16 cellular contexts compared by ENCODE assay signal in the genomic region with DNA sequence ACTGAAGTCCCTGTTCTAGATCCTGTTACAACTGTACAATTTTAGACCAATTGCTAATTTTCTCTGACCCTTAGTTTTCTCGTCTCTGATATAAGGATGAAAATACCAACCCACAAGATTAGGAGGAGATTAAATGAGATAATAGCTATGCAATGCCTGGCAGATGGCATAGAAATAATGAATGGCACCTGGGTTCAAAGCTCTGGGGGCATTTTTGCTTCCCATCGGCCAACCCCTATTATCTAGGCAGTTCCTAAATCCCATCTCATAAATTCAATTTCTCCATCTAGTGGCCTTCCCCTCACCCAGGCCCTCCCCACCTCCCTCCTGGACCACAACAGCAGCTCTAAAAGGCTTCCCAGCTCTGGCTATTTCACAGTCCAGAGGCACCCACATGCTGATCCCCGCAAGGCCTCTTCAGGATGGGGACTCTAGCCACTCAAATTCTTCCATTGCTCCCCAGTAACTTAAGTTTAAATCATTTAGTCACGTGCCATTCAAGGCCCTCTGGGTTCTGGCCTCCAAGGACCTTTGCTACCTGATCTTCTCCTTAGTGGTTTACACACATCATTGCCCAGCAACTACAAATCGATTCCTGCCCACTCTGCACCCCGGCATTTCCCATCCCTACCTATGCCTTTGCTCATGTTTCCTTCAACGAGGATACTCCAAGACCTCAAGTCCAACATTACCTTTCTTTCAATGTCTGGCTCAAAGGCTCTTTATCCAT.
DNase-seq lines count a peak whose midpoint lies in the region; ATAC-seq and TF ChIP-seq lines count a peak whose summit lies in the region.
"Had no signal": no experiment of that assay in that cellular context is flagged by ENCODE, and none has a peak within 500 bp of the region (broad histone marks: within the 10 kb centered on the region; RNA-seq: fewer than 3 reads in every experiment).

No MANE protein-coding gene starts in this region.

- ATAC-seq in right cardiac atrium: no peak
- ATAC-seq in heart left ventricle: no peak
- ATAC-seq in GM21619 (IDR thresholded peaks at IDR 0.05; ENCODE audit: unreplicated experiment): no peak

- H3K9me3 Mint-ChIP-seq in activated CD4-positive, alpha-beta memory T cell treated with anti-CD3 and anti-CD28 coated beads for 36 hours: no peaks in the 10 kb centered on the region

- H3K4me3 ChIP-seq in right cardiac atrium (ENCODE audit: low read length): no peak overlapping the region
- no peak overlapping the region for H3K4me3 ChIP-seq in heart left ventricle
- no peak overlapping the region for H3K4me3 ChIP-seq in uterus
- H3K4me3 ChIP-seq: BLaER1, cardiac muscle cell, ovary, smooth muscle cell had no signal

- H3K27ac ChIP-seq in right cardiac atrium (ENCODE audit: low read length) (peak overlapping the region; percentile 38), heart left ventricle (peak overlapping the region in 1 of 12 donors; percentile 7), epithelial cell of prostate (peak overlapping the region; percentile 88), uterus (peak overlapping the region; percentile 28 to 50)
- H3K27ac ChIP-seq: BLaER1, cardiac muscle cell, ovary had no signal

- POLR2A ChIA-PET in activated CD4-positive, alpha-beta memory T cell treated with anti-CD3 and anti-CD28 coated beads for 36 hours (lab: Charles Lee): interaction anchor here (0.6 to 7.9 kb wide), 4 partner anchors 17 to 165 kb away, joined by 3 to 200 read pairs (median 22); no protein-coding TSS in a partner anchor

- H3K9me3 ChIP-seq in right cardiac atrium (ENCODE audit: control insufficient read depth, low read length): no peaks in the 10 kb centered on the region
- H3K9me3 ChIP-seq in heart left ventricle: no peaks in the 10 kb centered on the region
- H3K9me3 ChIP-seq in uterus: no peaks in the 10 kb centered on the region
- H3K9me3 ChIP-seq: BLaER1, ovary had no signal

- H3K4me1 Mint-ChIP-seq in activated CD4-positive, alpha-beta memory T cell treated with anti-CD3 and anti-CD28 coated beads for 36 hours (ENCODE audit: low read depth): peaks cover 90% of the 10 kb centered on the region

- H3K27me3 ChIP-seq in right cardiac atrium (ENCODE audit: control insufficient read depth, insufficient read depth): no peaks in the 10 kb centered on the region
- H3K27me3 ChIP-seq in heart left ventricle: no peaks in the 10 kb centered on the region
- no peaks in the 10 kb centered on the region for H3K27me3 ChIP-seq in uterus
- H3K27me3 ChIP-seq: BLaER1, cardiac muscle cell, ovary had no signal

- 82% methylated on average over 7 of the region's 7 CpGs for WGBS in right cardiac atrium
- 83 to 95% (median 88%) methylated on average over 7 of the region's 7 CpGs for WGBS in heart left ventricle, 4 donors

- TF ChIP-seq CTCF in heart left ventricle (IDR thresholded peaks at IDR 0.05): no peak
- TF ChIP-seq CTCF in uterus (IDR thresholded peaks at IDR 0.05): no peak

- CTCF ChIA-PET in activated CD4-positive, alpha-beta memory T cell treated with anti-CD3 and anti-CD28 coated beads for 36 hours (lab: Charles Lee): interaction anchor here (0.9 to 1.6 kb wide), 3 partner anchors 39 to 104 kb away, joined by 3 to 9 read pairs (median 4); no protein-coding TSS in a partner anchor

- H3K4me3 Mint-ChIP-seq in activated CD4-positive, alpha-beta memory T cell treated with anti-CD3 and anti-CD28 coated beads for 36 hours: peak overlapping the region; percentile 28

- intact Hi-C loops in right cardiac atrium (cut with DNase I): no loop called here
- intact Hi-C loops in heart left ventricle (cut with DNase I): no loop called here
- intact Hi-C loops in activated CD4-positive, alpha-beta memory T cell treated with anti-CD3 and anti-CD28 coated beads for 36 hours (cut with micrococcal nuclease): no loop called here
- intact Hi-C loops in uterus (cut with DNase I; ENCODE audit: low total_unique reads): no loop called here

- H3K27me3 Mint-ChIP-seq in activated CD4-positive, alpha-beta memory T cell treated with anti-CD3 and anti-CD28 coated beads for 36 hours: no peaks in the 10 kb centered on the region

- H3K27ac Mint-ChIP-seq in activated CD4-positive, alpha-beta memory T cell treated with anti-CD3 and anti-CD28 coated beads for 36 hours: peak overlapping the region; percentile 81

- H3K4me1 ChIP-seq in right cardiac atrium (ENCODE audit: control insufficient read depth, insufficient read depth, low read length) (peaks cover 17% of the 10 kb centered on the region), heart left ventricle (peaks cover 0 to 57% (median 28%) of the 10 kb centered on the region in 12 donors), uterus (peaks cover 0 to 10% of the 10 kb centered on the region in 2 donors)

- no peak for DNase-seq in right cardiac atrium
- no peak for DNase-seq in heart left ventricle
- no peak for DNase-seq in activated CD4-positive, alpha-beta memory T cell treated with anti-CD3 and anti-CD28 coated beads for 36 hours
- DNase-seq in epithelial cell of prostate (ENCODE audit: low read depth, low spot score): no peak
- no peak for DNase-seq in uterus
- no peak for DNase-seq in RPMI8226
- DNase-seq in D341Med (ENCODE audit: low spot score): no peak
- DNase-seq: activated gamma-delta T cell treated with Interleukin-2 at 50 U/mL for 16 hours, NCI-H187, NCI-H510A treated with DMSO at 0.1 percent for 48 hours, OCI-M1, ovary had no signal

- H3K36me3 ChIP-seq in heart left ventricle (peaks cover 0 to 35% (median 14%) of the 10 kb centered on the region in 9 donors), uterus (no peaks in the 10 kb centered on the region)
- H3K36me3 ChIP-seq: cardiac muscle cell, ovary had no signal

- TF ChIP-seq POLR2A in heart left ventricle (IDR thresholded peaks at IDR 0.05) (no peak), uterus (IDR thresholded peaks at IDR 0.05) (no peak)

- H3K36me3 Mint-ChIP-seq in activated CD4-positive, alpha-beta memory T cell treated with anti-CD3 and anti-CD28 coated beads for 36 hours: peaks cover 80% of the 10 kb centered on the region
